In the genomic region with DNA sequence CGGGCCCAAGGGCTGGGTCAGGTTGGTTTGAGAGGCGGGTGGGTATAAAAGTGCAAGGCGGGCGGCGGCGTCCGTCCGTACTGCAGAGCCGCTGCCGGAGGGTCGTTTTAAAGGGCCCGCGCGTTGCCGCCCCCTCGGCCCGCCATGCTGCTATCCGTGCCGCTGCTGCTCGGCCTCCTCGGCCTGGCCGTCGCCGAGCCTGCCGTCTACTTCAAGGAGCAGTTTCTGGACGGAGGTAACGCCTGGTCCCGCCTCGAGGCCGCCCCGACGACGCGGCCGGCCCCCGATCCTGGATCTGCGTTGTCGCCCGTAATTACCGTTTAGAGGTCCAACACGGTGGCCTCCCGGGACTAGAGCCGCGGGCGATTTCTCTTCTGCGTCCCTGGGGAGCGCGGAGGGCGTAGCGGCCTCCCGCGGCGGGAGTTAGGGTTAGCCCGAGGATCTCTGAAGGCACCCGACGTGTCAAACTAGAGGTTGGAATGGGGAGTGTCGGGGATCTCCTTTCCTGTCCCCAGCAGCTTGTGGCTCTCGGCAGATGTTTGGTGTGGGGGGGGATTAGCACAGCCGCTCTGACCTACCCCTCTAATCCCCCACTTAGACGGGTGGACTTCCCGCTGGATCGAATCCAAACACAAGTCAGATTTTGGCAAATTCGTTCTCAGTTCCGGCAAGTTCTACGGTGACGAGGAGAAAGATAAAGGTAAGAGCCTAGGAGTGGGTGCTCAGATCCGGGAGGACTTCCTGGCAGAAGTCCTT, we compare ENCODE assay signal across 1 cellular context.
TF ChIP-seq lines count a peak whose summit lies in the region.

CALR (plus strand) TSS at position 74 of the 756 bp plus-strand sequence; CDS start at position 145, 71 bp downstream.

TF ChIP-seq in SK-N-SH, 30 proteins besides CTCF, POLR2A, EP300 and RAD21 (continued from another document):
- TF ChIP-seq, protein P1, sequence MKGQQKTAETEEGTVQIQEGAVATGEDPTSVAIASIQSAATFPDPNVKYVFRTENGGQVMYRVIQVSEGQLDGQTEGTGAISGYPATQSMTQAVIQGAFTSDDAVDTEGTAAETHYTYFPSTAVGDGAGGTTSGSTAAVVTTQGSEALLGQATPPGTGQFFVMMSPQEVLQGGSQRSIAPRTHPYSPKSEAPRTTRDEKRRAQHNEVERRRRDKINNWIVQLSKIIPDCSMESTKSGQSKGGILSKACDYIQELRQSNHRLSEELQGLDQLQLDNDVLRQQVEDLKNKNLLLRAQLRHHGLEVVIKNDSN (IDR thresholded peaks at IDR 0.05; ENCODE audit: borderline replicate concordance, low read depth), result no peak
- TF ChIP-seq NFIC (IDR thresholded peaks at IDR 0.05; ENCODE audit: borderline replicate concordance) (no peak), YY1 (IDR thresholded peaks at IDR 0.05; ENCODE audit: low read depth) (peak; percentile 52; the same call in 1 of the 2 replicates), FOSL2 (IDR thresholded peaks at IDR 0.05; ENCODE audit: borderline replicate concordance, low read depth) (no peak), RXRA (IDR thresholded peaks at IDR 0.05; ENCODE audit: borderline replicate concordance, low read depth) (no peak), RCOR1 (IDR thresholded peaks at IDR 0.05; ENCODE audit: low read length) (no peak), NRF1 (IDR thresholded peaks at IDR 0.05; ENCODE audit: low read depth, low read length) (no peak), EZH2phosphoT487 (IDR thresholded peaks at IDR 0.05; ENCODE audit: borderline replicate concordance, low read depth) (no peak), TEAD4 (IDR thresholded peaks at IDR 0.05; ENCODE audit: borderline replicate concordance, insufficient read depth) (no peak), CHD2 (IDR thresholded peaks at IDR 0.05; ENCODE audit: low read length, partially characterized antibody) (no peak), ELF1 (IDR thresholded peaks at IDR 0.05) (no peak), FOXM1 (IDR thresholded peaks at IDR 0.05; ENCODE audit: low read depth) (no peak), IRF3 (IDR thresholded peaks at IDR 0.05; ENCODE audit: low read depth, low read length) (no peak), MEF2A (IDR thresholded peaks at IDR 0.05; ENCODE audit: borderline replicate concordance, low read depth) (no peak), TCF12 (IDR thresholded peaks at IDR 0.05) (no peak), FOXJ3 (CRISPR knock-in tag; IDR thresholded peaks at IDR 0.05) (no peak), GATA2 (CRISPR knock-in tag; IDR thresholded peaks at IDR 0.05) (no peak), MXI1 (IDR thresholded peaks at IDR 0.05; ENCODE audit: low read depth, low read length) (peak; percentile 35; the same call in 1 of the 2 replicates), SIN3A (IDR thresholded peaks at IDR 0.05; ENCODE audit: borderline replicate concordance, low read depth, low read length) (peak; percentile 73), RFX5 (IDR thresholded peaks at IDR 0.05; ENCODE audit: low read length) (no peak)
- TF ChIP-seq, protein P2, sequence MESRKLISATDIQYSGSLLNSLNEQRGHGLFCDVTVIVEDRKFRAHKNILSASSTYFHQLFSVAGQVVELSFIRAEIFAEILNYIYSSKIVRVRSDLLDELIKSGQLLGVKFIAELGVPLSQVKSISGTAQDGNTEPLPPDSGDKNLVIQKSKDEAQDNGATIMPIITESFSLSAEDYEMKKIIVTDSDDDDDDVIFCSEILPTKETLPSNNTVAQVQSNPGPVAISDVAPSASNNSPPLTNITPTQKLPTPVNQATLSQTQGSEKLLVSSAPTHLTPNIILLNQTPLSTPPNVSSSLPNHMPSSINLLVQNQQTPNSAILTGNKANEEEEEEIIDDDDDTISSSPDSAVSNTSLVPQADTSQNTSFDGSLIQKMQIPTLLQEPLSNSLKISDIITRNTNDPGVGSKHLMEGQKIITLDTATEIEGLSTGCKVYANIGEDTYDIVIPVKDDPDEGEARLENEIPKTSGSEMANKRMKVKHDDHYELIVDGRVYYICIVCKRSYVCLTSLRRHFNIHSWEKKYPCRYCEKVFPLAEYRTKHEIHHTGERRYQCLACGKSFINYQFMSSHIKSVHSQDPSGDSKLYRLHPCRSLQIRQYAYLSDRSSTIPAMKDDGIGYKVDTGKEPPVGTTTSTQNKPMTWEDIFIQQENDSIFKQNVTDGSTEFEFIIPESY (IDR thresholded peaks at IDR 0.05; ENCODE audit: borderline replicate concordance, low read depth), result no peak
- TF ChIP-seq, protein P3, sequence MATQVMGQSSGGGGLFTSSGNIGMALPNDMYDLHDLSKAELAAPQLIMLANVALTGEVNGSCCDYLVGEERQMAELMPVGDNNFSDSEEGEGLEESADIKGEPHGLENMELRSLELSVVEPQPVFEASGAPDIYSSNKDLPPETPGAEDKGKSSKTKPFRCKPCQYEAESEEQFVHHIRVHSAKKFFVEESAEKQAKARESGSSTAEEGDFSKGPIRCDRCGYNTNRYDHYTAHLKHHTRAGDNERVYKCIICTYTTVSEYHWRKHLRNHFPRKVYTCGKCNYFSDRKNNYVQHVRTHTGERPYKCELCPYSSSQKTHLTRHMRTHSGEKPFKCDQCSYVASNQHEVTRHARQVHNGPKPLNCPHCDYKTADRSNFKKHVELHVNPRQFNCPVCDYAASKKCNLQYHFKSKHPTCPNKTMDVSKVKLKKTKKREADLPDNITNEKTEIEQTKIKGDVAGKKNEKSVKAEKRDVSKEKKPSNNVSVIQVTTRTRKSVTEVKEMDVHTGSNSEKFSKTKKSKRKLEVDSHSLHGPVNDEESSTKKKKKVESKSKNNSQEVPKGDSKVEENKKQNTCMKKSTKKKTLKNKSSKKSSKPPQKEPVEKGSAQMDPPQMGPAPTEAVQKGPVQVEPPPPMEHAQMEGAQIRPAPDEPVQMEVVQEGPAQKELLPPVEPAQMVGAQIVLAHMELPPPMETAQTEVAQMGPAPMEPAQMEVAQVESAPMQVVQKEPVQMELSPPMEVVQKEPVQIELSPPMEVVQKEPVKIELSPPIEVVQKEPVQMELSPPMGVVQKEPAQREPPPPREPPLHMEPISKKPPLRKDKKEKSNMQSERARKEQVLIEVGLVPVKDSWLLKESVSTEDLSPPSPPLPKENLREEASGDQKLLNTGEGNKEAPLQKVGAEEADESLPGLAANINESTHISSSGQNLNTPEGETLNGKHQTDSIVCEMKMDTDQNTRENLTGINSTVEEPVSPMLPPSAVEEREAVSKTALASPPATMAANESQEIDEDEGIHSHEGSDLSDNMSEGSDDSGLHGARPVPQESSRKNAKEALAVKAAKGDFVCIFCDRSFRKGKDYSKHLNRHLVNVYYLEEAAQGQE (IDR thresholded peaks at IDR 0.05; ENCODE audit: low read depth, low read length), result no peak; the same call in 1 of the 2 replicates
- TF ChIP-seq, protein P4, sequence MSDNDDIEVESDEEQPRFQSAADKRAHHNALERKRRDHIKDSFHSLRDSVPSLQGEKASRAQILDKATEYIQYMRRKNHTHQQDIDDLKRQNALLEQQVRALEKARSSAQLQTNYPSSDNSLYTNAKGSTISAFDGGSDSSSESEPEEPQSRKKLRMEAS (IDR thresholded peaks at IDR 0.05; ENCODE audit: low read depth), result no peak
- TF ChIP-seq, protein P5, sequence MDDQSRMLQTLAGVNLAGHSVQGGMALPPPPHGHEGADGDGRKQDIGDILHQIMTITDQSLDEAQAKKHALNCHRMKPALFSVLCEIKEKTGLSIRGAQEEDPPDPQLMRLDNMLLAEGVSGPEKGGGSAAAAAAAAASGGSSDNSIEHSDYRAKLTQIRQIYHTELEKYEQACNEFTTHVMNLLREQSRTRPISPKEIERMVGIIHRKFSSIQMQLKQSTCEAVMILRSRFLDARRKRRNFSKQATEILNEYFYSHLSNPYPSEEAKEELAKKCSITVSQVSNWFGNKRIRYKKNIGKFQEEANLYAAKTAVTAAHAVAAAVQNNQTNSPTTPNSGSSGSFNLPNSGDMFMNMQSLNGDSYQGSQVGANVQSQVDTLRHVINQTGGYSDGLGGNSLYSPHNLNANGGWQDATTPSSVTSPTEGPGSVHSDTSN (IDR thresholded peaks at IDR 0.05), result no peak
